ENCODE assay signal across 30 cellular contexts in genomic region chr7:88818552-88818951, GRCh38. TPM values are rescaled to one million over a fixed set of nuclear protein-coding genes. Genes with fewer than 3 reads are reported as not detected.
"Had no signal": no experiment of that assay in that cellular context is flagged by ENCODE, and none has a peak within 500 bp of the region (broad histone marks: within the 10 kb centered on the region; RNA-seq: fewer than 3 reads in every experiment).

No MANE protein-coding gene starts in this region.

- DNase-seq: colonic mucosa; cortex of kidney; effector CD8-positive, alpha-beta T cell; effector memory CD8-positive, alpha-beta T cell; endodermal cell; erythroblast; esophagus squamous epithelium; foreskin fibroblast; foreskin melanocyte; gastrocnemius medialis; glutamatergic neuron; head of caudate nucleus; heart right ventricle; hippocampal formation; left colon; left lung; left ventricle myocardium superior; lower lobe of right lung; mesenchymal stem cell; mucosa of descending colon; naive B cell had no signal

- H3K36me3 ChIP-seq: colonic mucosa, esophagus squamous epithelium, gastrocnemius medialis, heart right ventricle, left lung, lower lobe of right lung had no signal

- H3K4me3 ChIP-seq: colonic mucosa, esophagus squamous epithelium, gastrocnemius medialis, heart right ventricle, left lung, lower lobe of right lung, mucosa of descending colon had no signal

- H3K27me3 ChIP-seq: colonic mucosa, esophagus squamous epithelium, gastrocnemius medialis, heart right ventricle, left lung had no signal

- ATAC-seq: effector memory CD8-positive, alpha-beta T cell; esophagus mucosa; gastrocnemius medialis; heart right ventricle; left colon; left lung; left ventricle myocardium superior; lower lobe of right lung; mucosa of descending colon had no signal

RNA-seq across cellular contexts. Expression of gene TEX47, which starts 23.0 kb away (rescaled TPM):
- total RNA-seq: colonic mucosa, dermis microvascular lymphatic vessel endothelial cell, endodermal cell, esophagus mucosa, esophagus squamous epithelium, gastrocnemius medialis, glomerular endothelial cell, heart right ventricle, kidney epithelial cell, left colon, left lung, left ventricle myocardium superior, lower leg skin, lower lobe of right lung, lung microvascular endothelial cell, mesenteric fat pad, mesothelial cell of epicardium, mucosa of descending colon, myocyte had no signal

RNA-seq across cellular contexts. Expression of gene ZNF804B, which starts 59.1 kb away (rescaled TPM):
- total RNA-seq: colonic mucosa, dermis microvascular lymphatic vessel endothelial cell, esophagus mucosa, esophagus squamous epithelium, gastrocnemius medialis, glomerular endothelial cell, kidney epithelial cell, left colon, left lung, left ventricle myocardium superior, lower leg skin, lower lobe of right lung, lung microvascular endothelial cell, mesenteric fat pad, myocyte had no signal
